In genomic region chr20:44711237-44711636, GRCh38 we compare ENCODE assay signal across 17 cellular contexts. TPM values are rescaled to one million over a fixed set of nuclear protein-coding genes. Genes with fewer than 3 reads are reported as not detected.
"Had no signal": no experiment of that assay in that cellular context is flagged by ENCODE, and none has a peak within 500 bp of the region (broad histone marks: within the 10 kb centered on the region; RNA-seq: fewer than 3 reads in every experiment).

No MANE protein-coding gene starts in this region.

- H3K36me3 ChIP-seq: adrenal gland, pancreas, thyroid gland had no signal

- H3K27me3 ChIP-seq: adrenal gland, pancreas, thyroid gland had no signal

- H3K9me3 Mint-ChIP-seq: activated CD4-positive, alpha-beta T cell treated with anti-CD3 and anti-CD28 coated beads, Interleukin-2, amount 10 ng/mL, durations not matched to agents 7 days and 5 days; activated T-helper 2 cell treated with anti-CD3 and anti-CD28 coated beads, Interferon-gamma antibody, Interleukin-2, Interleukin-4, amounts not matched to agents 10 μg/mL and 5 μg/mL and 100 μg/mL, durations not matched to agents 14 hours and 24 hours and 36 hours; WTC11 had no signal

- H3K4me1 Mint-ChIP-seq: activated CD4-positive, alpha-beta T cell treated with anti-CD3 and anti-CD28 coated beads, Interleukin-2, amount 10 ng/mL, durations not matched to agents 7 days and 5 days; WTC11 had no signal

- H3K27ac Mint-ChIP-seq: activated CD4-positive, alpha-beta T cell treated with anti-CD3 and anti-CD28 coated beads, Interleukin-2, amount 10 ng/mL, durations not matched to agents 7 days and 5 days; activated T-helper 2 cell treated with anti-CD3 and anti-CD28 coated beads, Interferon-gamma antibody, Interleukin-2, Interleukin-4, amounts not matched to agents 10 μg/mL and 5 μg/mL and 100 μg/mL, durations not matched to agents 14 hours and 24 hours and 36 hours; T-helper 17 cell; WTC11 had no signal

- H3K4me3 ChIP-seq: adrenal gland, pancreas, skin epidermis, thyroid gland had no signal

- DNase-seq: activated CD4-positive, alpha-beta T cell treated with anti-CD3 and anti-CD28 coated beads, Interleukin-2, amount 10 ng/mL, durations not matched to agents 7 days and 5 days; activated naive CD4-positive, alpha-beta T cell treated with anti-CD3 and anti-CD28 coated beads, Interleukin-2, amount 50 U/mL, for 16 hours; activated T-cell treated with anti-CD3 and anti-CD28 coated beads for 4 hours; adrenal gland; cerebellar nuclear complex; dermis blood vessel endothelial cell; glutamatergic neuron; islet precursor cell; pancreas; T-helper 17 cell; thyroid gland had no signal

- H3K4me3 Mint-ChIP-seq: activated CD4-positive, alpha-beta T cell treated with anti-CD3 and anti-CD28 coated beads, Interleukin-2, amount 10 ng/mL, durations not matched to agents 7 days and 5 days; T-helper 17 cell; WTC11 had no signal

- H3K27ac ChIP-seq: adrenal gland, pancreas, skin epidermis, thyroid gland had no signal

- H3K36me3 Mint-ChIP-seq: WTC11 had no signal

- ATAC-seq: pancreas, T-helper 17 cell, WTC11 had no signal

- H3K9me3 ChIP-seq: adrenal gland, pancreas, thyroid gland had no signal

RNA-seq across cellular contexts. Expression of gene CCN5, which starts 3.9 kb away (rescaled TPM):
- total RNA-seq: activated CD4-positive, alpha-beta T cell treated with anti-CD3 and anti-CD28 coated beads, Interleukin-2, amount 10 ng/mL, durations not matched to agents 7 days and 5 days; activated CD8-positive, alpha-beta memory T cell treated with anti-CD3 and anti-CD28 coated beads for 36 hours; activated T-helper 2 cell treated with anti-CD3 and anti-CD28 coated beads, Interferon-gamma antibody, Interleukin-2, Interleukin-4, amounts not matched to agents 10 μg/mL and 5 μg/mL and 100 μg/mL, durations not matched to agents 14 hours and 24 hours and 36 hours; dermis blood vessel endothelial cell; epithelial cell of proximal tubule; T-helper 17 cell had no signal
- polyA plus RNA-seq: neural cell had no signal

RNA-seq across cellular contexts. Expression of gene KCNK15, which starts 34.4 kb away (rescaled TPM):
- total RNA-seq: activated CD4-positive, alpha-beta T cell treated with anti-CD3 and anti-CD28 coated beads, Interleukin-2, amount 10 ng/mL, durations not matched to agents 7 days and 5 days; epithelial cell of proximal tubule; T-helper 17 cell had no signal
- polyA plus RNA-seq: neural cell had no signal
